In genomic region chr1:30164693-30165092, GRCh38 we compare ENCODE assay signal across 23 cellular contexts.
"Had no signal": no experiment of that assay in that cellular context is flagged by ENCODE, and none has a peak within 500 bp of the region (broad histone marks: within the 10 kb centered on the region; RNA-seq: fewer than 3 reads in every experiment).

No MANE protein-coding gene starts in this region.

- H3K9me3 ChIP-seq: colonic mucosa, esophagus squamous epithelium, gastrocnemius medialis, gastroesophageal sphincter, heart left ventricle had no signal

- H3K36me3 ChIP-seq: colonic mucosa, esophagus squamous epithelium, gastrocnemius medialis, gastroesophageal sphincter, heart left ventricle, heart right ventricle had no signal

- H3K4me3 Mint-ChIP-seq: dendritic cell treated with granulocyte-macrophage colony-stimulating factor and Interleukin-4, amounts not matched to agents 40 ng/mL and 50 ng/mL, for 4 days; effector memory CD8-positive, alpha-beta T cell; endodermal cell had no signal

- H3K4me1 ChIP-seq: colonic mucosa, esophagus squamous epithelium, foreskin keratinocyte, gastrocnemius medialis, gastroesophageal sphincter, heart left ventricle, heart right ventricle had no signal

- H3K4me3 ChIP-seq: colonic mucosa, coronary artery, dorsolateral prefrontal cortex, esophagus squamous epithelium, gastrocnemius medialis, gastroesophageal sphincter, heart left ventricle, heart right ventricle had no signal

- H3K27ac Mint-ChIP-seq: dendritic cell treated with granulocyte-macrophage colony-stimulating factor and Interleukin-4, amounts not matched to agents 40 ng/mL and 50 ng/mL, for 4 days; effector memory CD8-positive, alpha-beta T cell; endodermal cell had no signal

- DNase-seq: colonic mucosa; cortex of kidney; dermis blood vessel endothelial cell; dorsolateral prefrontal cortex; effector CD4-positive, alpha-beta T cell; effector CD8-positive, alpha-beta T cell; effector memory CD4-positive, alpha-beta T cell; effector memory CD8-positive, alpha-beta T cell; endodermal cell; erythroblast; esophagus squamous epithelium; foreskin fibroblast; foreskin keratinocyte; foreskin melanocyte; gastrocnemius medialis; glutamatergic neuron; head of caudate nucleus; heart left ventricle; heart right ventricle had no signal

- H3K27ac ChIP-seq: colonic mucosa, coronary artery, dorsolateral prefrontal cortex, epithelial cell of prostate, esophagus squamous epithelium, foreskin keratinocyte, gastrocnemius medialis, gastroesophageal sphincter, heart left ventricle, heart right ventricle had no signal

- H3K9me3 Mint-ChIP-seq: dendritic cell treated with granulocyte-macrophage colony-stimulating factor and Interleukin-4, amounts not matched to agents 40 ng/mL and 50 ng/mL, for 4 days; effector memory CD8-positive, alpha-beta T cell; endodermal cell had no signal

- H3K27me3 ChIP-seq: colonic mucosa had no signal
